Comparison of ENCODE assay signal across 18 cellular contexts in genomic region chr6:146029573-146030184, GRCh38. TPM values are rescaled to one million over a fixed set of nuclear protein-coding genes. Genes with fewer than 3 reads are reported as not detected.
"Had no signal": no experiment of that assay in that cellular context is flagged by ENCODE, and none has a peak within 500 bp of the region (broad histone marks: within the 10 kb centered on the region; RNA-seq: fewer than 3 reads in every experiment).

No MANE protein-coding gene starts in this region.

- H3K4me3 ChIP-seq: breast epithelium, heart right ventricle, testis had no signal

- H3K4me1 ChIP-seq: breast epithelium, heart right ventricle, testis had no signal

- H3K27me3 ChIP-seq: testis had no signal

- DNase-seq: activated CD4-positive, alpha-beta T cell treated with anti-CD3 and anti-CD28 coated beads, Interleukin-2, amount 50 U/mL, for 48 hours; activated gamma-delta T cell treated with Interleukin-2 at 50 U/mL for 16 hours; activated naive CD8-positive, alpha-beta T cell treated with anti-CD3 and anti-CD28 coated beads for 36 hours; activated T-cell treated with anti-CD3 and anti-CD28 coated beads, Interleukin-2, amount 50 U/mL, for 4 hours; foreskin melanocyte; heart right ventricle; left colon; natural killer cell; stimulated activated CD4-positive, alpha-beta T cell treated with anti-CD3 and anti-CD28 coated beads, Interleukin-2, amount 100 ng/mL, for 48 hours; stimulated activated naive CD8-positive, alpha-beta T cell treated with anti-CD3 and anti-CD28 coated beads, Interleukin-15, Interleukin-2, amounts not matched to agents 100 U/mL and 50 U/mL, for 24 hours; testis had no signal

- H3K9me3 ChIP-seq: breast epithelium, testis had no signal

- H3K27ac ChIP-seq: breast epithelium, heart right ventricle, testis had no signal

- H3K36me3 ChIP-seq: breast epithelium, heart right ventricle had no signal

RNA-seq across cellular contexts. Expression of gene GRM1, which starts 0.8 kb away (rescaled TPM):
- total RNA-seq: activated naive CD8-positive, alpha-beta T cell treated with anti-CD3 and anti-CD28 coated beads for 36 hours; activated T-cell treated with anti-CD3 and anti-CD28 coated beads, Interleukin-2, amount 50 U/mL, for 4 hours; endothelial cell of umbilical vein; left colon; lung microvascular endothelial cell; mucosa of gallbladder; natural killer cell; osteocyte; T-helper 2 cell treated with Interferon-gamma antibody and Interleukin-4, amounts not matched to agents 100 ng/mL and 5 ng/mL, for 36 hours; ureter had no signal
